Comparison of ENCODE assay signal across 1 cellular context in the genomic region with DNA sequence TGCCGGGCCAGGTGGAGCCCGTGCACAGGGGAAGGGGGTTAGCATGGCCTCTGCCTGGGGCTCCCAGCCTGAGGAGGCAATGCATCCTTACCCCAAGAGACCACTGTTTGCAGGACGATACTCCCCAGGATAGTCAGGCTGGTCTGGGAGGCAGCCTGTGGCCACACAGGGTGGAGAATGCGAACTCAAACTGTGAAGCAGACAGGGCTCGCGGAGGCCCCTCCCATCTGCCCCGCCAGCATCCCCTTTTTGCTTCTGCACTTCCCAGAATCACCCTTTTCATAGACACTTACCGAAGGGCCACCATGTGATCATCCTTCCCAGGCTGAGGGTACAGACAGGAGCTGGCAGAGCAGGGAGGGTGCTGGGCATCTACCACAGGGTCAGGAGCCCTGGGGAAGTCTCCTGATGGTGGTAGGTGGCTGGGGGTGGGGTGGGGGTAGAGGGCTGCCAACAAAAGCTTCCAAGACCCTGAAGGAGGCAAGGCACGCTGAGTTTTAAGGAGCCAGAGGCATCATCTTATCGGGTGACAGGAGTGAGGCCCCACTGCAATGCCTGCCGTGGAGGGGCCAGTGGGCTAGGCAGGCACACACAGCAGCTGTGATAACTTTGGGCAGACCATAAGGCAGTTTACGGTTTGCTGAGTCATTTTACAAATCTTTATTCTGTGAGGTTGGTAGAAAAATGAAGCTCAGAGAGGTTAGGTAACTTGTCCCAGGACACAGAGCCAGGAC.
TF ChIP-seq lines count a peak whose summit lies in the region.

No MANE protein-coding gene starts in this region.

TF ChIP-seq in K562, 482 proteins besides CTCF, POLR2A, EP300 and RAD21 (continued from another document):
- TF ChIP-seq ZFP36 (IDR thresholded peaks at IDR 0.05; ENCODE audit: low read depth, low read length, partially characterized antibody) (peak; percentile 73), ZNF316 (IDR thresholded peaks at IDR 0.05) (peak; percentile 41), CBFA2T3 (IDR thresholded peaks at IDR 0.05) (no peak), LARP7 (IDR thresholded peaks at IDR 0.05) (no peak), ZSCAN29 (IDR thresholded peaks at IDR 0.05) (no peak), SNRNP70 (optimal IDR thresholded peaks at IDR 0.05; ENCODE audit: low read depth, low read length) (no peak), RAD51 (IDR thresholded peaks at IDR 0.05; ENCODE audit: borderline replicate concordance, low read depth) (no peak), HDAC1 (IDR thresholded peaks at IDR 0.05) (no peak), BCOR (IDR thresholded peaks at IDR 0.05) (0 out of 2 replicates have a peak, but pooled peaks have one; percentile 58), RCOR1 (IDR thresholded peaks at IDR 0.05; ENCODE audit: borderline replicate concordance in 1 of 2, low read depth in 2 of 2, low read length in 2 of 2) (0 out of 4 replicates have a peak, but pooled peaks of 1 of the 2 experiments have one; percentile 20), KDM1A (IDR thresholded peaks at IDR 0.05) (peak in 1 of 2 experiments; percentile 29; a peak in 1 of 4 replicates), PHF8 (IDR thresholded peaks at IDR 0.05; ENCODE audit: borderline replicate concordance, low read length) (no peak)
- TF ChIP-seq, protein P1, sequence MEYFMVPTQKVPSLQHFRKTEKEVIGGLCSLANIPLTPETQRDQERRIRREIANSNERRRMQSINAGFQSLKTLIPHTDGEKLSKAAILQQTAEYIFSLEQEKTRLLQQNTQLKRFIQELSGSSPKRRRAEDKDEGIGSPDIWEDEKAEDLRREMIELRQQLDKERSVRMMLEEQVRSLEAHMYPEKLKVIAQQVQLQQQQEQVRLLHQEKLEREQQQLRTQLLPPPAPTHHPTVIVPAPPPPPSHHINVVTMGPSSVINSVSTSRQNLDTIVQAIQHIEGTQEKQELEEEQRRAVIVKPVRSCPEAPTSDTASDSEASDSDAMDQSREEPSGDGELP (CRISPR knock-in tag; IDR thresholded peaks at IDR 0.05; ENCODE audit: borderline replicate concordance) = no peak
- TF ChIP-seq, protein P2, sequence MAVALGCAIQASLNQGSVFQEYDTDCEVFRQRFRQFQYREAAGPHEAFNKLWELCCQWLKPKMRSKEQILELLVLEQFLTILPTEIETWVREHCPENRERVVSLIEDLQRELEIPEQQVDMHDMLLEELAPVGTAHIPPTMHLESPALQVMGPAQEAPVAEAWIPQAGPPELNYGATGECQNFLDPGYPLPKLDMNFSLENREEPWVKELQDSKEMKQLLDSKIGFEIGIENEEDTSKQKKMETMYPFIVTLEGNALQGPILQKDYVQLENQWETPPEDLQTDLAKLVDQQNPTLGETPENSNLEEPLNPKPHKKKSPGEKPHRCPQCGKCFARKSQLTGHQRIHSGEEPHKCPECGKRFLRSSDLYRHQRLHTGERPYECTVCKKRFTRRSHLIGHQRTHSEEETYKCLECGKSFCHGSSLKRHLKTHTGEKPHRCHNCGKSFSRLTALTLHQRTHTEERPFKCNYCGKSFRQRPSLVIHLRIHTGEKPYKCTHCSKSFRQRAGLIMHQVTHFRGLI (CRISPR knock-in tag; IDR thresholded peaks at IDR 0.05) = no peak
